ENCODE assay signal across 25 cellular contexts in the genomic region with DNA sequence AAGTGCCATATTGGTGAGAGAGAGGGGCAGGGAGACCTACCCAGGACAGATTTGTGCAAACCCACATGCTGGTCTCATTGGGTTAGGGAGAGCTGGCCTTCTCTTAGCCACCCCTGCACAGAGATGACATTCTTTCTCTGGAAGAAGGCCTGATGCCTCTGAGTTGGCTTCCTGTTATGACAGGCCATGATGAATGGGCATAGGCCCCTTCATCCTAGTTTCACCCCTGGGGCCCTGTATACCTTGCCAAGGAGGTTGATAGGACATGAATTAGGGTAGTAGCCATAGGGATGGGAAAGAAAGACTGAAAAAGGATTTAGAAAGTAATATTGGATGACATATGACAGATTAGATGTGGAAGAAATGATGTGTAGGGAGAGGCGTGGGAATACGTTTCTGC. TPM values are rescaled to one million over a fixed set of nuclear protein-coding genes. Genes with fewer than 3 reads are reported as not detected.
DNase-seq lines count a peak whose midpoint lies in the region; ATAC-seq and TF ChIP-seq lines count a peak whose summit lies in the region.
"Had no signal": no experiment of that assay in that cellular context is flagged by ENCODE, and none has a peak within 500 bp of the region (broad histone marks: within the 10 kb centered on the region; RNA-seq: fewer than 3 reads in every experiment).

No MANE protein-coding gene starts in this region.

- peaks cover 7% of the 10 kb centered on the region for H3K36me3 Mint-ChIP-seq in T-helper 1 cell treated with Interleukin-12 subunit alpha and Interleukin-12 subunit beta and Interleukin-4 antibody, amounts not matched to agents 30 μg/mL and 1 μg/mL, for 36 hours (ENCODE audit: low read depth)
- H3K36me3 Mint-ChIP-seq in CD8-positive, alpha-beta memory T cell: no peaks in the 10 kb centered on the region
- H3K36me3 Mint-ChIP-seq in activated CD4-positive, alpha-beta memory T cell treated with anti-CD3 and anti-CD28 coated beads for 36 hours: no peaks in the 10 kb centered on the region

- peak overlapping the region; percentile 12 for H3K4me3 Mint-ChIP-seq in T-helper 1 cell treated with Interleukin-12 subunit alpha and Interleukin-12 subunit beta and Interleukin-4 antibody, amounts not matched to agents 30 μg/mL and 1 μg/mL, for 36 hours
- peak overlapping the region in 6 of 7 donors; percentile 1 to 63 (median 35) for H3K4me3 Mint-ChIP-seq in CD8-positive, alpha-beta memory T cell
- H3K4me3 Mint-ChIP-seq in activated CD4-positive, alpha-beta memory T cell treated with anti-CD3 and anti-CD28 coated beads for 36 hours: no peak overlapping the region
- H3K4me3 Mint-ChIP-seq: dendritic cell treated with granulocyte-macrophage colony-stimulating factor and Interleukin-4, amounts not matched to agents 40 ng/mL and 50 ng/mL, for 4 days had no signal

- H3K4me3 ChIP-seq in CD8-positive, alpha-beta memory T cell (ENCODE audit: low read length): no peak overlapping the region
- no peak overlapping the region for H3K4me3 ChIP-seq in right lobe of liver
- no peak overlapping the region for H3K4me3 ChIP-seq in effector memory CD4-positive, alpha-beta T cell (ENCODE audit: insufficient read depth, low read depth, low read length, poor library complexity, severe bottlenecking)
- H3K4me3 ChIP-seq: left ventricle myocardium inferior, mucosa of descending colon, smooth muscle cell, upper lobe of left lung had no signal

- DNase-seq in T-helper 1 cell: no peak
- no peak for DNase-seq in CD8-positive, alpha-beta memory T cell
- DNase-seq in activated CD4-positive, alpha-beta memory T cell treated with anti-CD3 and anti-CD28 coated beads for 36 hours: peak; percentile 62
- peak; percentile 11 for DNase-seq in mesenteric fat pad (ENCODE audit: low spot score)
- no peak for DNase-seq in right lobe of liver
- DNase-seq in effector memory CD4-positive, alpha-beta T cell: no peak
- DNase-seq: 8988T; activated CD8-positive, alpha-beta memory T cell treated with anti-CD3 and anti-CD28 coated beads for 24 hours; activated gamma-delta T cell; amniotic stem cell; foreskin fibroblast; left ventricle myocardium inferior; mucosa of descending colon; NCI-H748 treated with DMSO at 0.1 percent for 48 hours; OCI-M1; Right ventricle myocardium superior; stimulated activated CD4-positive, alpha-beta T cell treated with anti-CD3 and anti-CD28 coated beads, Interleukin-4, amount 100 ng/mL, for 1 hour; upper lobe of left lung had no signal

- no peaks in the 10 kb centered on the region for H3K36me3 ChIP-seq in CD8-positive, alpha-beta memory T cell (ENCODE audit: insufficient read depth, low read length)
- H3K36me3 ChIP-seq in right lobe of liver: no peaks in the 10 kb centered on the region
- no peaks in the 10 kb centered on the region for H3K36me3 ChIP-seq in effector memory CD4-positive, alpha-beta T cell (ENCODE audit: control insufficient read depth, insufficient read depth, low read length)
- H3K36me3 ChIP-seq: left ventricle myocardium inferior, neutrophil, upper lobe of left lung had no signal

- H3K27me3 Mint-ChIP-seq in T-helper 1 cell treated with Interleukin-12 subunit alpha and Interleukin-12 subunit beta and Interleukin-4 antibody, amounts not matched to agents 30 μg/mL and 1 μg/mL, for 36 hours (ENCODE audit: low read depth): peaks cover 17% of the 10 kb centered on the region
- H3K27me3 Mint-ChIP-seq in CD8-positive, alpha-beta memory T cell: peaks cover 0 to 4% of the 10 kb centered on the region in 2 donors
- H3K27me3 Mint-ChIP-seq in activated CD4-positive, alpha-beta memory T cell treated with anti-CD3 and anti-CD28 coated beads for 36 hours: peaks cover 2% of the 10 kb centered on the region

- no peaks in the 10 kb centered on the region for H3K27me3 ChIP-seq in CD8-positive, alpha-beta memory T cell (ENCODE audit: insufficient read depth, low read length, poor library complexity, severe bottlenecking)
- no peaks in the 10 kb centered on the region for H3K27me3 ChIP-seq in right lobe of liver
- no peaks in the 10 kb centered on the region for H3K27me3 ChIP-seq in effector memory CD4-positive, alpha-beta T cell (replicated peaks; ENCODE audit: control insufficient read depth, insufficient read depth, low read length, poor library complexity, severe bottlenecking)
- H3K27me3 ChIP-seq: neutrophil, upper lobe of left lung had no signal

- no peaks in the 10 kb centered on the region for H3K9me3 ChIP-seq in CD8-positive, alpha-beta memory T cell (ENCODE audit: low read length)
- H3K9me3 ChIP-seq in right lobe of liver: no peaks in the 10 kb centered on the region
- H3K9me3 ChIP-seq in effector memory CD4-positive, alpha-beta T cell (ENCODE audit: control insufficient read depth, low read length): no peaks in the 10 kb centered on the region
- H3K9me3 ChIP-seq: left ventricle myocardium inferior, mucosa of descending colon, neutrophil, upper lobe of left lung had no signal

- no peak for TF ChIP-seq CTCF in right lobe of liver (IDR thresholded peaks at IDR 0.05)

- whole genome bisulfite sequencing in right lobe of liver (ENCODE audit: insufficient coverage, low coverage, low lambda C conversion rate, missing lambda C conversion rate): 100% methylated on average over 2 of the region's 2 CpGs

- peaks cover 75% of the 10 kb centered on the region for H3K4me1 ChIP-seq in CD8-positive, alpha-beta memory T cell (ENCODE audit: insufficient read depth, low read length)
- H3K4me1 ChIP-seq in right lobe of liver: no peaks in the 10 kb centered on the region
- H3K4me1 ChIP-seq in effector memory CD4-positive, alpha-beta T cell (ENCODE audit: control insufficient read depth, insufficient read depth, low read length, poor library complexity, severe bottlenecking): peaks cover 61% of the 10 kb centered on the region

- ATAC-seq in GM19397 (IDR thresholded peaks at IDR 0.05; ENCODE audit: unreplicated experiment): no peak
- ATAC-seq in right lobe of liver: no peak
- ATAC-seq: mucosa of descending colon had no signal

- H3K4me1 Mint-ChIP-seq in T-helper 1 cell treated with Interleukin-12 subunit alpha and Interleukin-12 subunit beta and Interleukin-4 antibody, amounts not matched to agents 30 μg/mL and 1 μg/mL, for 36 hours (ENCODE audit: low read depth): peaks cover 72% of the 10 kb centered on the region
- H3K4me1 Mint-ChIP-seq in CD8-positive, alpha-beta memory T cell: peaks cover 74 to 87% (median 85%) of the 10 kb centered on the region in 3 donors
- H3K4me1 Mint-ChIP-seq in activated CD4-positive, alpha-beta memory T cell treated with anti-CD3 and anti-CD28 coated beads for 36 hours (ENCODE audit: low read depth): peaks cover 67% of the 10 kb centered on the region

- CTCF ChIA-PET in CD8-positive, alpha-beta memory T cell (lab: Charles Lee): interaction anchor here (1.4 kb wide), 1 partner anchor 47 kb away, joined by 3 read pairs; no protein-coding TSS in a partner anchor
- CTCF ChIA-PET in activated CD4-positive, alpha-beta memory T cell treated with anti-CD3 and anti-CD28 coated beads for 36 hours (lab: Charles Lee): no interaction called here

- no peaks in the 10 kb centered on the region for H3K9me3 Mint-ChIP-seq in T-helper 1 cell treated with Interleukin-12 subunit alpha and Interleukin-12 subunit beta and Interleukin-4 antibody, amounts not matched to agents 30 μg/mL and 1 μg/mL, for 36 hours
- H3K9me3 Mint-ChIP-seq in CD8-positive, alpha-beta memory T cell: no peaks in the 10 kb centered on the region
- H3K9me3 Mint-ChIP-seq in activated CD4-positive, alpha-beta memory T cell treated with anti-CD3 and anti-CD28 coated beads for 36 hours: no peaks in the 10 kb centered on the region
- H3K9me3 Mint-ChIP-seq: dendritic cell treated with granulocyte-macrophage colony-stimulating factor and Interleukin-4, amounts not matched to agents 40 ng/mL and 50 ng/mL, for 4 days had no signal

- H3K27ac ChIP-seq in CD8-positive, alpha-beta memory T cell (ENCODE audit: low read depth, low read length): no peak overlapping the region
- H3K27ac ChIP-seq in right lobe of liver: no peak overlapping the region
- H3K27ac ChIP-seq in effector memory CD4-positive, alpha-beta T cell (ENCODE audit: insufficient read depth, low read length, poor library complexity, severe bottlenecking): no peak overlapping the region
- H3K27ac ChIP-seq: HL-60, left ventricle myocardium inferior, neutrophil, VCaP had no signal

- intact Hi-C loops in activated CD4-positive, alpha-beta memory T cell treated with anti-CD3 and anti-CD28 coated beads for 36 hours (cut with micrococcal nuclease): no loop called here
- intact Hi-C loops in right lobe of liver (cut with DNase I): no loop called here

- POLR2A ChIA-PET in CD8-positive, alpha-beta memory T cell (lab: Charles Lee): no interaction called here
- POLR2A ChIA-PET in activated CD4-positive, alpha-beta memory T cell treated with anti-CD3 and anti-CD28 coated beads for 36 hours (lab: Charles Lee): no interaction called here

- peak overlapping the region; percentile 37 for H3K27ac Mint-ChIP-seq in T-helper 1 cell treated with Interleukin-12 subunit alpha and Interleukin-12 subunit beta and Interleukin-4 antibody, amounts not matched to agents 30 μg/mL and 1 μg/mL, for 36 hours
- H3K27ac Mint-ChIP-seq in CD8-positive, alpha-beta memory T cell: peak overlapping the region in 7 of 8 donors; percentile 40 to 98 (median 96)
- H3K27ac Mint-ChIP-seq in activated CD4-positive, alpha-beta memory T cell treated with anti-CD3 and anti-CD28 coated beads for 36 hours: peak overlapping the region; percentile 11
- H3K27ac Mint-ChIP-seq: dendritic cell treated with granulocyte-macrophage colony-stimulating factor and Interleukin-4, amounts not matched to agents 40 ng/mL and 50 ng/mL, for 4 days had no signal

- TF ChIP-seq POLR2A in right lobe of liver (IDR thresholded peaks at IDR 0.05): no peak

RNA-seq across cellular contexts. Expression of gene TENT5C, which starts 46.6 kb away (rescaled TPM):
- 1 to 10 TPM; 3.7 to 4.1 TPM for total RNA-seq in CD8-positive, alpha-beta memory T cell
- polyA plus RNA-seq in CD8-positive, alpha-beta memory T cell: 12.6 TPM
- total RNA-seq in activated CD4-positive, alpha-beta memory T cell treated with anti-CD3 and anti-CD28 coated beads for 36 hours: 10 to 100 TPM; 13.8 to 14.0 TPM
- 2.5 TPM for total RNA-seq in mesenteric fat pad
- 10 to 100 TPM in 1 of 6 experiments, 1 to 10 TPM in 5; 2.3 to 13.7 (median 3.0) TPM for total RNA-seq in right lobe of liver

Comparison
In these comparisons a context has a peak if more than half of its experiments do, and no peak if none do; other contexts are left out.
1. H3K27ac Mint-ChIP-seq: peak in every context shown above with its lines; median percentile 96 in CD8-positive, alpha-beta memory T cell; 37 in T-helper 1 cell treated with Interleukin-12 subunit alpha and Interleukin-12 subunit beta and Interleukin-4 antibody, amounts not matched to agents 30 μg/mL and 1 μg/mL, for 36 hours; 11 in activated CD4-positive, alpha-beta memory T cell treated with anti-CD3 and anti-CD28 coated beads for 36 hours.
2. DNase-seq: peak in activated CD4-positive, alpha-beta memory T cell treated with anti-CD3 and anti-CD28 coated beads for 36 hours (single experiment) and mesenteric fat pad (single experiment); none in T-helper 1 cell (0 of 5), CD8-positive, alpha-beta memory T cell (0 of 5), right lobe of liver (0 of 3) and effector memory CD4-positive, alpha-beta T cell (0 of 3).